Comparison of ENCODE assay signal across 12 cellular contexts in the genomic region with DNA sequence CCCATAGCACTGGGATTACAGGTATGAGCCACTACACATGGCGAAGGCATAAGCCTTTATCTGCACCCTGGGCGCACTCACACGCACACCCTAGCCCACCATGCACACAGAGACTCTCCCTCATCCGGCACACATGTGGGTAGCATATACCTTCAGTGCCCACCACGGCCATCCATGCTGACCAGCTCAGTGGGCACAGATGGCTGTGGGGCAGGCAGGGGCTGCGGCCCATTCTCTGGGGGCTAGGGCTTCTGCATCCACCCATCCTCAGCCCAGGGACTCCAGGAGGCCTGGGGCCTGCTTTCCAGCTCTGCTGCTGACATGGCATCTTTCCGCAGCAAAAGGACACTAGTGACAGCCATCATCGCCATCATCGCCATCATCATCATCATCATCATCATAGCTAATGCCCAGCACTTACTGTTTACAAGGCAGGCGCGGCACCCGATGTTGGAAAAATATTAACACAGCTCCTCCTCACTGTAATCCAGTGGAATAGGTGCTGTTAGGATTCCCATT.
A peak's percentile ranks its signal among the peaks of the same experiment; 100 is the strongest.
DNase-seq lines count a peak whose midpoint lies in the region; ATAC-seq and TF ChIP-seq lines count a peak whose summit lies in the region.
"Had no signal": no experiment of that assay in that cellular context is flagged by ENCODE, and none has a peak within 500 bp of the region (broad histone marks: within the 10 kb centered on the region; RNA-seq: fewer than 3 reads in every experiment).

No MANE protein-coding gene starts in this region.

- H3K4me3 ChIP-seq in HEK293 (ENCODE audit: low read depth, low read length) (no peak overlapping the region), dorsolateral prefrontal cortex (peak overlapping the region in 55 of 59 donors; percentile 13 to 67 (median 53))
- H3K4me3 ChIP-seq: SJCRH30, smooth muscle cell had no signal

- ATAC-seq in activated T-cell treated with anti-CD3 and anti-CD28 coated beads, Interleukin-2, amount 50 U/mL, for 4 hours: no peak
- no peak for ATAC-seq in stimulated activated effector memory CD8-positive, alpha-beta T cell treated with anti-CD3 and anti-CD28 coated beads, Interleukin-12 subunit alpha, Interleukin-12 subunit beta, amount 100 ng/mL, for 72 hours
- ATAC-seq: activated CD4-positive, CD25-positive, alpha-beta regulatory T cell treated with anti-CD3 and anti-CD28 coated beads, Interleukin-2, amount 50 U/mL, for 24 hours had no signal

- peak overlapping the region; percentile 66 for H3K4me3 Mint-ChIP-seq in activated T-cell treated with anti-CD3 and anti-CD28 coated beads, Interleukin-2, amount 50 U/mL, for 4 hours
- H3K4me3 Mint-ChIP-seq in stimulated activated effector memory CD8-positive, alpha-beta T cell treated with anti-CD3 and anti-CD28 coated beads, Interleukin-12 subunit alpha, Interleukin-12 subunit beta, amount 100 ng/mL, for 72 hours: peak overlapping the region; percentile 80

- intact Hi-C loops in dorsolateral prefrontal cortex (cut with DNase I): loop anchor here (5.0 kb wide), 2 partner anchors 59 to 311 kb away; no protein-coding TSS in a partner anchor
- intact Hi-C loops in head of caudate nucleus (cut with DNase I): no loop called here

- peaks cover 12% of the 10 kb centered on the region for H3K36me3 Mint-ChIP-seq in activated T-cell treated with anti-CD3 and anti-CD28 coated beads, Interleukin-2, amount 50 U/mL, for 4 hours (ENCODE audit: insufficient read depth)
- H3K36me3 Mint-ChIP-seq in stimulated activated effector memory CD8-positive, alpha-beta T cell treated with anti-CD3 and anti-CD28 coated beads, Interleukin-12 subunit alpha, Interleukin-12 subunit beta, amount 100 ng/mL, for 72 hours: peaks cover 41% of the 10 kb centered on the region

- DNase-seq in activated T-cell treated with anti-CD3 and anti-CD28 coated beads, Interleukin-2, amount 50 U/mL, for 4 hours: no peak
- DNase-seq in activated T-cell treated with anti-CD3 and anti-CD28 coated beads for 4 hours (no peak), dorsolateral prefrontal cortex (no peak), NCI-H1436 (lab: John Stamatoyannopoulos, UW) (no peak), head of caudate nucleus (no peak), ecto neural progenitor cell (ENCODE audit: low spot score) (no peak)
- no peak for DNase-seq in stimulated activated effector memory CD8-positive, alpha-beta T cell treated with anti-CD3 and anti-CD28 coated beads, Interleukin-12 subunit alpha, Interleukin-12 subunit beta, amount 100 ng/mL, for 72 hours (ENCODE audit: low spot score in 2 of 2)
- DNase-seq: NCI-H1417, SJCRH30 had no signal

- H3K9me3 ChIP-seq in HEK293 (ENCODE audit: control insufficient read depth, insufficient read depth, low read depth, low read length): no peaks in the 10 kb centered on the region
- H3K9me3 ChIP-seq: SJCRH30 had no signal

- TF ChIP-seq CTCF in HEK293 (tag by site-specific recombination; IDR thresholded peaks at IDR 0.05) (no peak), dorsolateral prefrontal cortex (IDR thresholded peaks at IDR 0.05 in 54 of 56, conservative IDR thresholded peaks at IDR 0.05 in 2 of 56; ENCODE audit: low read depth in 1 of 56, partially characterized antibody in 56 of 56) (no peak)

- POLR2A ChIA-PET in HEK293 (lab: Yijun Ruan, JAX): no interaction called here

- no peaks in the 10 kb centered on the region for H3K9me3 Mint-ChIP-seq in activated T-cell treated with anti-CD3 and anti-CD28 coated beads, Interleukin-2, amount 50 U/mL, for 4 hours
- H3K9me3 Mint-ChIP-seq in stimulated activated effector memory CD8-positive, alpha-beta T cell treated with anti-CD3 and anti-CD28 coated beads, Interleukin-12 subunit alpha, Interleukin-12 subunit beta, amount 100 ng/mL, for 72 hours: no peaks in the 10 kb centered on the region

- H3K4me1 Mint-ChIP-seq in activated T-cell treated with anti-CD3 and anti-CD28 coated beads, Interleukin-2, amount 50 U/mL, for 4 hours (ENCODE audit: low read depth): peaks cover 54% of the 10 kb centered on the region
- peaks cover 76% of the 10 kb centered on the region for H3K4me1 Mint-ChIP-seq in stimulated activated effector memory CD8-positive, alpha-beta T cell treated with anti-CD3 and anti-CD28 coated beads, Interleukin-12 subunit alpha, Interleukin-12 subunit beta, amount 100 ng/mL, for 72 hours

- no peaks in the 10 kb centered on the region for H3K4me1 ChIP-seq in HEK293 (ENCODE audit: control insufficient read depth, insufficient read depth, low read length)

- no peaks in the 10 kb centered on the region for H3K27me3 ChIP-seq in dorsolateral prefrontal cortex
- H3K27me3 ChIP-seq: SJCRH30 had no signal

- CTCF ChIA-PET in HEK293 (lab: Yijun Ruan, JAX): interaction anchor here (0.6 kb wide), 3 partner anchors 54 to 652 kb away, joined by 3 read pairs; no protein-coding TSS in a partner anchor

- no peak overlapping the region for H3K27ac ChIP-seq in HEK293 (ENCODE audit: extremely low read depth, low read depth, low read length)
- peak overlapping the region in 50 of 59 donors; percentile 1 to 96 (median 91) for H3K27ac ChIP-seq in dorsolateral prefrontal cortex
- H3K27ac ChIP-seq: SJCRH30 had no signal

- peaks cover 0 to 38% of the 10 kb centered on the region in 2 experiments; a peak in 1 of 3 replicates for H3K36me3 ChIP-seq in HEK293 (ENCODE audit: control insufficient read depth in 2 of 2, insufficient read depth in 1 of 2, low read length in 2 of 2)

- H3K27me3 Mint-ChIP-seq in activated T-cell treated with anti-CD3 and anti-CD28 coated beads, Interleukin-2, amount 50 U/mL, for 4 hours (ENCODE audit: low read depth): no peaks in the 10 kb centered on the region

- H3K27ac Mint-ChIP-seq in stimulated activated effector memory CD8-positive, alpha-beta T cell treated with anti-CD3 and anti-CD28 coated beads, Interleukin-12 subunit alpha, Interleukin-12 subunit beta, amount 100 ng/mL, for 72 hours: no peak overlapping the region

TF ChIP-seq in HEK293, 187 proteins besides CTCF, POLR2A, EP300 and RAD21:
- TF ChIP-seq, protein P1, sequence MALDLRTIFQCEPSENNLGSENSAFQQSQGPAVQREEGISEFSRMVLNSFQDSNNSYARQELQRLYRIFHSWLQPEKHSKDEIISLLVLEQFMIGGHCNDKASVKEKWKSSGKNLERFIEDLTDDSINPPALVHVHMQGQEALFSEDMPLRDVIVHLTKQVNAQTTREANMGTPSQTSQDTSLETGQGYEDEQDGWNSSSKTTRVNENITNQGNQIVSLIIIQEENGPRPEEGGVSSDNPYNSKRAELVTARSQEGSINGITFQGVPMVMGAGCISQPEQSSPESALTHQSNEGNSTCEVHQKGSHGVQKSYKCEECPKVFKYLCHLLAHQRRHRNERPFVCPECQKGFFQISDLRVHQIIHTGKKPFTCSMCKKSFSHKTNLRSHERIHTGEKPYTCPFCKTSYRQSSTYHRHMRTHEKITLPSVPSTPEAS (tag by site-specific recombination; IDR thresholded peaks at IDR 0.05): no peak
- TF ChIP-seq, protein P2, sequence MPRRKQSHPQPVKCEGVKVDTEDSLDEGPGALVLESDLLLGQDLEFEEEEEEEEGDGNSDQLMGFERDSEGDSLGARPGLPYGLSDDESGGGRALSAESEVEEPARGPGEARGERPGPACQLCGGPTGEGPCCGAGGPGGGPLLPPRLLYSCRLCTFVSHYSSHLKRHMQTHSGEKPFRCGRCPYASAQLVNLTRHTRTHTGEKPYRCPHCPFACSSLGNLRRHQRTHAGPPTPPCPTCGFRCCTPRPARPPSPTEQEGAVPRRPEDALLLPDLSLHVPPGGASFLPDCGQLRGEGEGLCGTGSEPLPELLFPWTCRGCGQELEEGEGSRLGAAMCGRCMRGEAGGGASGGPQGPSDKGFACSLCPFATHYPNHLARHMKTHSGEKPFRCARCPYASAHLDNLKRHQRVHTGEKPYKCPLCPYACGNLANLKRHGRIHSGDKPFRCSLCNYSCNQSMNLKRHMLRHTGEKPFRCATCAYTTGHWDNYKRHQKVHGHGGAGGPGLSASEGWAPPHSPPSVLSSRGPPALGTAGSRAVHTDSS (tag by site-specific recombination; IDR thresholded peaks at IDR 0.05): peak; percentile 81
